ENCODE assay signal across 24 cellular contexts in the genomic region with DNA sequence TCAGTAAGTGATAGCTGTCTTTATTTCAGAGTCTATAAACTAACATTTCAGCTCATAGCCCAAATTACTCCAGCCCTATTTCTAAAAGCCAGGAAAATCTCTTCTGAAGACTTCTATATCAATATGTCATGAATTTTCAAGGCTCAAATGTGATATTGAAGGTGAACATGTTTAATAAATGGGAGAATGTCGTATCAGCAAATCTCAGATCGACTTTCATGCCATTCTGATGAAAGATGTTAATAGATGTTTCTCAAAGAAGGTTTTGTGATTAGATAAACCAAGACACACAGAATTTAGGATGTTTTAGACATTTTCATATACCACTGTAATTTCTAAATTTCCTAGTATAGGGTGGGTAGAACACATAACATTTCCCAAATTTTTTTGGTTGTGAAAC.
"Had no signal": no experiment of that assay in that cellular context is flagged by ENCODE, and none has a peak within 500 bp of the region (broad histone marks: within the 10 kb centered on the region; RNA-seq: fewer than 3 reads in every experiment).

No MANE protein-coding gene starts in this region.

- H3K27me3 ChIP-seq: colonic mucosa, dorsolateral prefrontal cortex, esophagus muscularis mucosa, foreskin keratinocyte, gastroesophageal sphincter, heart left ventricle, hepatocyte had no signal

- H3K9me3 ChIP-seq: colonic mucosa, esophagus muscularis mucosa, gastroesophageal sphincter, heart left ventricle, left ventricle myocardium inferior, lower lobe of right lung, mucosa of descending colon had no signal

- H3K27ac ChIP-seq: colonic mucosa, dorsolateral prefrontal cortex, esophagus muscularis mucosa, foreskin keratinocyte, gastroesophageal sphincter, heart left ventricle, hepatocyte, left ventricle myocardium inferior, lower lobe of right lung had no signal

- H3K79me2 ChIP-seq: hepatocyte had no signal

- ATAC-seq: foreskin keratinocyte, gastroesophageal sphincter, heart left ventricle, left colon, left lobe of liver, lower lobe of right lung, mucosa of descending colon had no signal

- H3K36me3 ChIP-seq: colonic mucosa, esophagus muscularis mucosa, gastroesophageal sphincter, heart left ventricle, left ventricle myocardium inferior, lower lobe of right lung had no signal

- FAIRE-seq: endothelial cell of umbilical vein, frontal cortex, kidney had no signal

- H2AFZ ChIP-seq: hepatocyte had no signal

- H3K4me2 ChIP-seq: hepatocyte had no signal

- H3K4me1 ChIP-seq: colonic mucosa, foreskin keratinocyte, left ventricle myocardium inferior, lower lobe of right lung had no signal

- H3K4me3 ChIP-seq: colonic mucosa, dorsolateral prefrontal cortex, esophagus muscularis mucosa, gastroesophageal sphincter, heart left ventricle, hepatocyte, left ventricle myocardium inferior, lower lobe of right lung, mucosa of descending colon had no signal

- DNase-seq: colonic mucosa; dermis blood vessel endothelial cell; dorsolateral prefrontal cortex; effector CD4-positive, alpha-beta T cell; effector memory CD4-positive, alpha-beta T cell; foreskin keratinocyte; heart left ventricle; hypothalamus; immature natural killer cell; islet precursor cell; kidney; kidney glomerular epithelial cell; left colon; left ventricle myocardium inferior; lower lobe of right lung; mesenchymal stem cell; mucosa of descending colon; naive B cell had no signal
